In the genomic region with DNA sequence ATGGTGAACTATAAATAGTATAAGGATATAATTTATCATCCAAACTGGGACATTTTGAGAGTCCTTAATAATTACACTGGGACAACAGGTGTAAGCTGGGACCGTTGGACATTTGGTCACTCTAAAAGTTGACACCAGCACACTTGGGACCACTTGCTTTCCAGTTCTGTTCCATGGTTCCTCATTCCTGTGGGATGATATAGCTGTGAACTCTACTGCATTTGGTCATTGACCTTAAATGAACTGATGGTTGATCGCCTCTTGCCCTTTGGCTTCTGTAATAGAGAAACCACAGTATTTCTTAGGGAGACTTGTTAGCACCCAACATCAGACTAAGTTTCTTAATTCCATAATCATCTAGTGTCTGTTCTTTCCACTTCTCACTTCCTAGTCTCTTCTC, we compare ENCODE assay signal across 18 cellular contexts. TPM values are rescaled to one million over a fixed set of nuclear protein-coding genes. Genes with fewer than 3 reads are reported as not detected.
DNase-seq lines count a peak whose midpoint lies in the region; ATAC-seq and TF ChIP-seq lines count a peak whose summit lies in the region.
"Had no signal": no experiment of that assay in that cellular context is flagged by ENCODE, and none has a peak within 500 bp of the region (broad histone marks: within the 10 kb centered on the region; RNA-seq: fewer than 3 reads in every experiment).

No MANE protein-coding gene starts in this region.

- 98% methylated on average over 2 of the region's 2 CpGs for WGBS in smooth muscle cell (ENCODE audit: low lambda C conversion rate)

- H3K9ac ChIP-seq in smooth muscle cell (ENCODE audit: low read depth): no peak overlapping the region

- DNase-seq in CD1c-positive myeloid dendritic cell (ENCODE audit: extremely low spot score): peak; percentile 9
- DNase-seq in MV-4-11 (lab: John Stamatoyannopoulos, UW): peak; percentile 91
- no peak for DNase-seq in left lung
- no peak for DNase-seq in smooth muscle cell (lab: John Stamatoyannopoulos, UW; ENCODE audit: unreplicated experiment)
- no peak for DNase-seq in amygdala (lab: John Stamatoyannopoulos, UW)
- no peak for DNase-seq in ureter (ENCODE audit: low spot score)
- DNase-seq in activated CD8-positive, alpha-beta T cell treated with anti-CD3 and anti-CD28 coated beads, Interleukin-2, amount 10 ng/mL, durations not matched to agents 7 days and 5 days: no peak
- DNase-seq: 8988T; NCI-H1105 treated with DMSO at 0.1 percent for 48 hours; NCI-H2029 treated with DMSO at 0.1 percent for 48 hours; NCI-H226; NCI-H510A treated with DMSO at 0.1 percent for 48 hours; NCI-H748 treated with DMSO at 0.1 percent for 48 hours; NK-92 treated with Interleukin-12 subunit alpha and Interleukin-12 subunit beta, amount 100 ng/mL, for 24 hours; Peyer's patch had no signal

- H3F3A ChIP-seq in smooth muscle cell (ENCODE audit: low read depth): no peaks in the 10 kb centered on the region

- TF ChIP-seq CTCF in left lung (IDR thresholded peaks at IDR 0.05): no peak
- no peak for TF ChIP-seq CTCF in smooth muscle cell (IDR thresholded peaks at IDR 0.05; ENCODE audit: borderline replicate concordance, insufficient read depth, poor library complexity, severe bottlenecking)

- POLR2A ChIA-PET in activated CD8-positive, alpha-beta T cell treated with anti-CD3 and anti-CD28 coated beads, Interleukin-2, amount 10 ng/mL, durations not matched to agents 7 days and 5 days (lab: Charles Lee): no interaction called here

- no peak overlapping the region for H3K4me2 ChIP-seq in smooth muscle cell

- no peaks in the 10 kb centered on the region for H4K20me1 ChIP-seq in smooth muscle cell (ENCODE audit: low read depth)

- H3K79me2 ChIP-seq in smooth muscle cell (ENCODE audit: low read depth): no peaks in the 10 kb centered on the region

- no peaks in the 10 kb centered on the region for H3K4me1 Mint-ChIP-seq in activated CD8-positive, alpha-beta T cell treated with anti-CD3 and anti-CD28 coated beads, Interleukin-2, amount 10 ng/mL, durations not matched to agents 7 days and 5 days (ENCODE audit: low read depth)

- H2AFZ ChIP-seq in smooth muscle cell (ENCODE audit: low read depth): no peak overlapping the region

- peaks cover under 1% of the 10 kb centered on the region for H3K9me3 Mint-ChIP-seq in activated CD8-positive, alpha-beta T cell treated with anti-CD3 and anti-CD28 coated beads, Interleukin-2, amount 10 ng/mL, durations not matched to agents 7 days and 5 days (ENCODE audit: insufficient read depth)

- no peaks in the 10 kb centered on the region for H3K27me3 Mint-ChIP-seq in activated CD8-positive, alpha-beta T cell treated with anti-CD3 and anti-CD28 coated beads, Interleukin-2, amount 10 ng/mL, durations not matched to agents 7 days and 5 days (ENCODE audit: low read depth)
- H3K27me3 Mint-ChIP-seq: B cell had no signal

- H3K4me1 ChIP-seq in left lung (no peaks in the 10 kb centered on the region), smooth muscle cell (ENCODE audit: low read depth) (no peaks in the 10 kb centered on the region)
- H3K4me1 ChIP-seq: Peyer's patch had no signal

- no peaks in the 10 kb centered on the region for H3K36me3 Mint-ChIP-seq in activated CD8-positive, alpha-beta T cell treated with anti-CD3 and anti-CD28 coated beads, Interleukin-2, amount 10 ng/mL, durations not matched to agents 7 days and 5 days (ENCODE audit: low read depth)
- H3K36me3 Mint-ChIP-seq: CD14-positive monocyte had no signal

- no peak overlapping the region for H3K4me3 Mint-ChIP-seq in activated CD8-positive, alpha-beta T cell treated with anti-CD3 and anti-CD28 coated beads, Interleukin-2, amount 10 ng/mL, durations not matched to agents 7 days and 5 days
- H3K4me3 Mint-ChIP-seq: B cell, CD14-positive monocyte had no signal

- H3K4me3 ChIP-seq in left lung: no peak overlapping the region
- no peak overlapping the region for H3K4me3 ChIP-seq in smooth muscle cell
- H3K4me3 ChIP-seq: K562, Peyer's patch had no signal

- H3K27ac Mint-ChIP-seq in activated CD8-positive, alpha-beta T cell treated with anti-CD3 and anti-CD28 coated beads, Interleukin-2, amount 10 ng/mL, durations not matched to agents 7 days and 5 days: no peak overlapping the region
- H3K27ac Mint-ChIP-seq: B cell, CD14-positive monocyte had no signal

- ATAC-seq in left lung: peak; percentile 62
- ATAC-seq in activated CD8-positive, alpha-beta T cell treated with anti-CD3 and anti-CD28 coated beads, Interleukin-2, amount 10 ng/mL, durations not matched to agents 7 days and 5 days: no peak
- ATAC-seq: K562 had no signal

- intact Hi-C loops in left lung (cut with DNase I): no loop called here

- CTCF ChIA-PET in activated CD8-positive, alpha-beta T cell treated with anti-CD3 and anti-CD28 coated beads, Interleukin-2, amount 10 ng/mL, durations not matched to agents 7 days and 5 days (lab: Charles Lee): no interaction called here

- H3K36me3 ChIP-seq in left lung (no peaks in the 10 kb centered on the region), smooth muscle cell (ENCODE audit: low read depth) (no peaks in the 10 kb centered on the region)
- H3K36me3 ChIP-seq: Peyer's patch had no signal

- H3K27me3 ChIP-seq in left lung (no peaks in the 10 kb centered on the region), smooth muscle cell (ENCODE audit: low read depth) (no peaks in the 10 kb centered on the region)
- H3K27me3 ChIP-seq: Peyer's patch had no signal

- H3K9me3 ChIP-seq in left lung (peaks cover 0 to 7% of the 10 kb centered on the region in 2 donors), smooth muscle cell (replicated peaks; ENCODE audit: low read depth) (no peaks in the 10 kb centered on the region)
- H3K9me3 ChIP-seq: Peyer's patch had no signal

- H3K27ac ChIP-seq in left lung: no peak overlapping the region
- H3K27ac ChIP-seq in smooth muscle cell (ENCODE audit: low read depth): peak overlapping the region; percentile 62
- H3K27ac ChIP-seq: Peyer's patch had no signal

RNA-seq across cellular contexts. Expression of a gene that starts 46.7 kb away (rescaled TPM):
- total RNA-seq in left lung (1 to 10 TPM in 1 of 2 donors, under 1 TPM in 1; 0.73 to 1.3 TPM), smooth muscle cell (0.49 and 9.7 TPM in 2 replicates), ureter (5.4 TPM)
- 0.54 and 1.5 TPM in 2 replicates for polyA plus RNA-seq in smooth muscle cell
- 1 to 10 TPM in 1 of 2 experiments, under 1 TPM in 1; 0.78 to 1.3 TPM for total RNA-seq in activated CD8-positive, alpha-beta T cell treated with anti-CD3 and anti-CD28 coated beads, Interleukin-2, amount 10 ng/mL, durations not matched to agents 7 days and 5 days
- polyA plus RNA-seq: CD14-positive monocyte had no signal

Comparison
In these comparisons a context has a peak if more than half of its experiments do, and no peak if none do; other contexts are left out.
1. DNase-seq: peak in CD1c-positive myeloid dendritic cell (single experiment) and MV-4-11 (single experiment); none in left lung (0 of 2), smooth muscle cell (single experiment), amygdala (0 of 56), ureter (single experiment) and activated CD8-positive, alpha-beta T cell treated with anti-CD3 and anti-CD28 coated beads, Interleukin-2, amount 10 ng/mL, durations not matched to agents 7 days and 5 days (single experiment).